Comparison of ENCODE assay signal across 8 cellular contexts in the genomic region with DNA sequence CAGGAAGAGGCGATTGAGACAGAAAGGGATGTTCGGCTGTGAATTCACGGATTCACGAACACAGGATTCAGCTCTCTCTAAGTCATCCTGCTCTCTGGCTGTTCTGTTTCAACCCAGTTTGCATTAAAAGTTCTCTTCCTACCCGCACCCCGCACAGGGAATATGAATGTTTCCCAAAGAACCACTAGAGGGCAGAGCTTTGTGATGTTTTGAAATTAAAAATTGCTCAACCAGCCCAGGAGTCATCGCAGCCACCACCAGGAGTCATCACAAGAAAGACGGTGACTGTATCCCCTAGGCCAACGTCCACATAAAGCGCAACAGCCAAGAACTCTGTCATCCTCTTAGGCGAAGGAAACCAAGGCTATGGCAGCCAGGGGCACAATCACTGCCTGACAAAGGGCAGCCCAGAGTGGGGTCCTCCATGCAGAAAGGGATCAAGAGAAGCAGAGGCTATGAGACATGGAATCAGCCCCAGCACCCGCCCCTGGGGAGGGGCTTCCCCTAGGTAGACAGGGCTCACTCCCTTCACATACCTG.
DNase-seq lines count a peak whose midpoint lies in the region; ATAC-seq and TF ChIP-seq lines count a peak whose summit lies in the region.

No MANE protein-coding gene starts in this region.

- TF ChIP-seq CTCF in 22Rv1 (IDR thresholded peaks at IDR 0.05): peak; percentile 82
- TF ChIP-seq CTCF in SU-DHL-6 (IDR thresholded peaks at IDR 0.05; ENCODE audit: insufficient read depth, low read length, poor library complexity, severe bottlenecking): peak; percentile 31
- TF ChIP-seq CTCF in esophagus squamous epithelium (IDR thresholded peaks at IDR 0.05): peak in 5 of 6 experiments; percentile 27 to 61 (median 36)
- peak in 1 of 3 donors; percentile 87 for TF ChIP-seq CTCF in omental fat pad (IDR thresholded peaks at IDR 0.05)

- ATAC-seq in omental fat pad (ENCODE audit: low FRiP score): peak; percentile 80
- no peak for ATAC-seq in GM18517 (IDR thresholded peaks at IDR 0.05; ENCODE audit: unreplicated experiment)
- no peak for ATAC-seq in GM19328 (IDR thresholded peaks at IDR 0.05; ENCODE audit: unreplicated experiment)

- H3K4me1 ChIP-seq in esophagus squamous epithelium: no peaks in the 10 kb centered on the region

- no peak overlapping the region for H3K4me2 ChIP-seq in SU-DHL-6 (ENCODE audit: low read depth, low read length, poor library complexity, severe bottlenecking)

- DNase-seq in EH (ENCODE audit: low read depth) (peak; percentile 45), HS-5 (ENCODE audit: low read depth) (peak; percentile 79), esophagus squamous epithelium (lab: John Stamatoyannopoulos, UW) (no peak), omental fat pad (ENCODE audit: low spot score) (no peak)

- H3F3A ChIP-seq in SU-DHL-6 (ENCODE audit: insufficient read depth): no peaks in the 10 kb centered on the region

- no peaks in the 10 kb centered on the region for H3K9me3 ChIP-seq in SU-DHL-6 (ENCODE audit: insufficient read depth, low read length)
- no peaks in the 10 kb centered on the region for H3K9me3 ChIP-seq in esophagus squamous epithelium

- no peak overlapping the region for H3K27ac ChIP-seq in 22Rv1
- H3K27ac ChIP-seq in SU-DHL-6 (ENCODE audit: low read depth, low read length): no peak overlapping the region
- no peak overlapping the region for H3K27ac ChIP-seq in esophagus squamous epithelium

- no peaks in the 10 kb centered on the region for H3K9me2 ChIP-seq in SU-DHL-6 (replicated peaks; ENCODE audit: insufficient read depth, low read length)

- H3K9ac ChIP-seq in SU-DHL-6 (ENCODE audit: low read length): no peak overlapping the region

- intact Hi-C loops in esophagus squamous epithelium (cut with DNase I): no loop called here

- H2AFZ ChIP-seq in SU-DHL-6 (ENCODE audit: low read depth, low read length, severe bottlenecking): no peak overlapping the region

- H3K4me3 ChIP-seq in SU-DHL-6 (ENCODE audit: insufficient read depth, low read length, poor library complexity, severe bottlenecking) (no peak overlapping the region), esophagus squamous epithelium (no peak overlapping the region)

- H3K27me3 ChIP-seq in SU-DHL-6 (ENCODE audit: low read length) (no peaks in the 10 kb centered on the region), esophagus squamous epithelium (no peaks in the 10 kb centered on the region)

- H3K79me2 ChIP-seq in SU-DHL-6 (ENCODE audit: insufficient read depth, low read length): no peaks in the 10 kb centered on the region

- H4K20me1 ChIP-seq in SU-DHL-6 (ENCODE audit: low read depth, low read length): no peaks in the 10 kb centered on the region

- H3K36me3 ChIP-seq in SU-DHL-6 (ENCODE audit: low read length) (no peaks in the 10 kb centered on the region), esophagus squamous epithelium (no peaks in the 10 kb centered on the region)

- TF ChIP-seq POLR2A in esophagus squamous epithelium (IDR thresholded peaks at IDR 0.05): no peak

- WGBS in esophagus squamous epithelium, 2 donors: 40 to 46% methylated on average over 11 to 12 of the region's 12 CpGs

Comparison
In these comparisons a context has a peak if more than half of its experiments do, and no peak if none do; other contexts are left out.
1. DNase-seq: peak in EH (single experiment) and HS-5 (single experiment); none in esophagus squamous epithelium (single experiment) and omental fat pad (single experiment).